1 cellular context compared by ENCODE assay signal in genomic region chr20:35518975-35519374, GRCh38.
TF ChIP-seq lines count a peak whose summit lies in the region.

No MANE protein-coding gene starts in this region.

TF ChIP-seq in HepG2, 621 proteins besides CTCF, POLR2A, EP300 and RAD21:
- TF ChIP-seq ZUFSP (CRISPR knock-in tag; IDR thresholded peaks at IDR 0.05; ENCODE audit: borderline replicate concordance) (no peak), SALL1 (CRISPR knock-in tag; IDR thresholded peaks at IDR 0.05) (peak; percentile 13; the same call in 1 of the 2 replicates), ATF1 (CRISPR knock-in tag; IDR thresholded peaks at IDR 0.05) (no peak), ZNF230 (CRISPR knock-in tag; IDR thresholded peaks at IDR 0.05) (no peak), CEBPB (IDR thresholded peaks at IDR 0.05; ENCODE audit: borderline replicate concordance, low read depth, low read length) (peak; percentile 93), ONECUT2 (CRISPR knock-in tag; IDR thresholded peaks at IDR 0.05) (no peak), HNF1B (CRISPR knock-in tag; IDR thresholded peaks at IDR 0.05) (no peak), HNRNPL (IDR thresholded peaks at IDR 0.05; ENCODE audit: low read depth, low read length) (no peak)
- TF ChIP-seq, protein P1, sequence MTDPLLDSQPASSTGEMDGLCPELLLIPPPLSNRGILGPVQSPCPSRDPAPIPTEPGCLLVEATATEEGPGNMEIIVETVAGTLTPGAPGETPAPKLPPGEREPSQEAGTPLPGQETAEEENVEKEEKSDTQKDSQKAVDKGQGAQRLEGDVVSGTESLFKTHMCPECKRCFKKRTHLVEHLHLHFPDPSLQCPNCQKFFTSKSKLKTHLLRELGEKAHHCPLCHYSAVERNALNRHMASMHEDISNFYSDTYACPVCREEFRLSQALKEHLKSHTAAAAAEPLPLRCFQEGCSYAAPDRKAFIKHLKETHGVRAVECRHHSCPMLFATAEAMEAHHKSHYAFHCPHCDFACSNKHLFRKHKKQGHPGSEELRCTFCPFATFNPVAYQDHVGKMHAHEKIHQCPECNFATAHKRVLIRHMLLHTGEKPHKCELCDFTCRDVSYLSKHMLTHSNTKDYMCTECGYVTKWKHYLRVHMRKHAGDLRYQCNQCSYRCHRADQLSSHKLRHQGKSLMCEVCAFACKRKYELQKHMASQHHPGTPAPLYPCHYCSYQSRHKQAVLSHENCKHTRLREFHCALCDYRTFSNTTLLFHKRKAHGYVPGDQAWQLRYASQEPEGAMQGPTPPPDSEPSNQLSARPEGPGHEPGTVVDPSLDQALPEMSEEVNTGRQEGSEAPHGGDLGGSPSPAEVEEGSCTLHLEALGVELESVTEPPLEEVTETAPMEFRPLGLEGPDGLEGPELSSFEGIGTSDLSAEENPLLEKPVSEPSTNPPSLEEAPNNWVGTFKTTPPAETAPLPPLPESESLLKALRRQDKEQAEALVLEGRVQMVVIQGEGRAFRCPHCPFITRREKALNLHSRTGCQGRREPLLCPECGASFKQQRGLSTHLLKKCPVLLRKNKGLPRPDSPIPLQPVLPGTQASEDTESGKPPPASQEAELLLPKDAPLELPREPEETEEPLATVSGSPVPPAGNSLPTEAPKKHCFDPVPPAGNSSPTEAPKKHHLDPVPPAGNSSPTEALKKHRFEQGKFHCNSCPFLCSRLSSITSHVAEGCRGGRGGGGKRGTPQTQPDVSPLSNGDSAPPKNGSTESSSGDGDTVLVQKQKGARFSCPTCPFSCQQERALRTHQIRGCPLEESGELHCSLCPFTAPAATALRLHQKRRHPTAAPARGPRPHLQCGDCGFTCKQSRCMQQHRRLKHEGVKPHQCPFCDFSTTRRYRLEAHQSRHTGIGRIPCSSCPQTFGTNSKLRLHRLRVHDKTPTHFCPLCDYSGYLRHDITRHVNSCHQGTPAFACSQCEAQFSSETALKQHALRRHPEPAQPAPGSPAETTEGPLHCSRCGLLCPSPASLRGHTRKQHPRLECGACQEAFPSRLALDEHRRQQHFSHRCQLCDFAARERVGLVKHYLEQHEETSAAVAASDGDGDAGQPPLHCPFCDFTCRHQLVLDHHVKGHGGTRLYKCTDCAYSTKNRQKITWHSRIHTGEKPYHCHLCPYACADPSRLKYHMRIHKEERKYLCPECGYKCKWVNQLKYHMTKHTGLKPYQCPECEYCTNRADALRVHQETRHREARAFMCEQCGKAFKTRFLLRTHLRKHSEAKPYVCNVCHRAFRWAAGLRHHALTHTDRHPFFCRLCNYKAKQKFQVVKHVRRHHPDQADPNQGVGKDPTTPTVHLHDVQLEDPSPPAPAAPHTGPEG (CRISPR knock-in tag; IDR thresholded peaks at IDR 0.05), result no peak
